8 cellular contexts compared by ENCODE assay signal in genomic region chr3:37741644-37742043, GRCh38.
DNase-seq lines count a peak whose midpoint lies in the region; ATAC-seq and TF ChIP-seq lines count a peak whose summit lies in the region.

No MANE protein-coding gene starts in this region.

- intact Hi-C loops in esophagus squamous epithelium (cut with DNase I): no loop called here
- intact Hi-C loops in prostate gland (cut with DNase I): no loop called here

- ATAC-seq in GM21515 (IDR thresholded peaks at IDR 0.05; ENCODE audit: unreplicated experiment) (no peak), HG03025 (IDR thresholded peaks at IDR 0.05; ENCODE audit: low FRiP score, unreplicated experiment) (no peak)

- DNase-seq in ELR (ENCODE audit: low read depth): peak; percentile 19
- DNase-seq in OCI-M1 (lab: John Stamatoyannopoulos, UW): peak; percentile 20
- DNase-seq in esophagus squamous epithelium (lab: John Stamatoyannopoulos, UW): no peak
- DNase-seq in prostate gland (ENCODE audit: low spot score): peak; percentile 60
- no peak for DNase-seq in NK-92 treated with Interleukin-12 subunit alpha and Interleukin-12 subunit beta, amount 100 ng/mL, for 24 hours (lab: John Stamatoyannopoulos, UW)
- DNase-seq in activated CD8-positive, alpha-beta memory T cell treated with anti-CD3 and anti-CD28 coated beads for 24 hours: no peak

- H3K4me1 ChIP-seq in esophagus squamous epithelium (peaks cover 0 to 19% (median 6%) of the 10 kb centered on the region in 3 donors), prostate gland (replicated peaks) (no peaks in the 10 kb centered on the region)

- peak overlapping the region in 2 of 4 donors; percentile 66 to 75 for H3K27ac ChIP-seq in esophagus squamous epithelium
- H3K27ac ChIP-seq in prostate gland: no peak overlapping the region

- no peaks in the 10 kb centered on the region for H3K27me3 ChIP-seq in esophagus squamous epithelium
- H3K27me3 ChIP-seq in prostate gland (replicated peaks; ENCODE audit: insufficient read depth): no peaks in the 10 kb centered on the region

- TF ChIP-seq POLR2A in esophagus squamous epithelium (IDR thresholded peaks at IDR 0.05) (no peak), prostate gland (IDR thresholded peaks at IDR 0.05) (no peak)

- peaks cover 0 to 12% (median 0%) of the 10 kb centered on the region in 3 donors for H3K36me3 ChIP-seq in esophagus squamous epithelium
- no peaks in the 10 kb centered on the region for H3K36me3 ChIP-seq in prostate gland

- H3K9me3 ChIP-seq in esophagus squamous epithelium (no peaks in the 10 kb centered on the region), prostate gland (no peaks in the 10 kb centered on the region)

- WGBS in esophagus squamous epithelium, 2 donors: 56 to 61% methylated on average over 6 to 7 of the region's 7 CpGs
- WGBS in prostate gland: 45% methylated on average over 7 of the region's 7 CpGs

- TF ChIP-seq CTCF in esophagus squamous epithelium (IDR thresholded peaks at IDR 0.05): peak in 4 of 6 experiments; percentile 17 to 48 (median 27)
- peak in 3 of 4 experiments; percentile 19 to 68 (median 62) for TF ChIP-seq CTCF in prostate gland (IDR thresholded peaks at IDR 0.05)

- H3K4me3 ChIP-seq in esophagus squamous epithelium (no peak overlapping the region), prostate gland (no peak overlapping the region)

Comparison
In these comparisons a context has a peak if more than half of its experiments do, and no peak if none do; other contexts are left out.
1. DNase-seq: peak in ELR (single experiment), OCI-M1 (single experiment) and prostate gland (single experiment); none in esophagus squamous epithelium (single experiment), NK-92 treated with Interleukin-12 subunit alpha and Interleukin-12 subunit beta, amount 100 ng/mL, for 24 hours (single experiment) and activated CD8-positive, alpha-beta memory T cell treated with anti-CD3 and anti-CD28 coated beads for 24 hours (single experiment).